ENCODE assay signal across 8 cellular contexts in genomic region chr13:27250833-27251165, GRCh38. TPM values are rescaled to one million over a fixed set of nuclear protein-coding genes. Genes with fewer than 3 reads are reported as not detected.
DNase-seq lines count a peak whose midpoint lies in the region; ATAC-seq and TF ChIP-seq lines count a peak whose summit lies in the region.

No MANE protein-coding gene starts in this region.

- intact Hi-C loops in body of pancreas (cut with DNase I), result no loop called here

- WGBS in body of pancreas, 2 donors, result 0% methylated on average over 9 of the region's 9 CpGs

- H3K4me3 ChIP-seq in body of pancreas (peak overlapping the region; percentile 50 to 66), mucosa of rectum (ENCODE audit: low read length in 2 of 2) (peak overlapping the region; percentile 97 to 99)

- H3K27ac ChIP-seq in body of pancreas (peak overlapping the region; percentile 84 to 95 (median 93)), mucosa of rectum (ENCODE audit: low read depth in 2 of 2, low read length in 2 of 2) (peak overlapping the region; percentile 96 to 99)

- peak overlapping the region; percentile 98 for H3K9ac ChIP-seq in mucosa of rectum (ENCODE audit: low read depth in 1 of 2, low read length in 2 of 2)

- no peaks in the 10 kb centered on the region for H3K9me3 ChIP-seq in body of pancreas
- H3K9me3 ChIP-seq in mucosa of rectum (ENCODE audit: control insufficient read depth in 2 of 2, low read length in 2 of 2), result no peaks in the 10 kb centered on the region

- ATAC-seq in GM18498 (IDR thresholded peaks at IDR 0.05; ENCODE audit: unreplicated experiment) (peak; percentile 13), HG03064 (IDR thresholded peaks at IDR 0.05; ENCODE audit: low read depth, unreplicated experiment) (peak; percentile 2), body of pancreas (peak; percentile 5)

- TF ChIP-seq CTCF in body of pancreas (IDR thresholded peaks at IDR 0.05), result no peak

- DNase-seq in body of pancreas (no peak), NCI-H69 (lab: John Stamatoyannopoulos, UW) (no peak), NCI-H2171 (lab: John Stamatoyannopoulos, UW) (no peak), NCI-H146 (lab: John Stamatoyannopoulos, UW) (no peak), COLO668 (lab: John Stamatoyannopoulos, UW; ENCODE audit: unreplicated experiment) (no peak)

- peaks cover 0 to under 1% of the 10 kb centered on the region in 2 donors for H3K36me3 ChIP-seq in body of pancreas (replicated peaks in 1 of 2; ENCODE audit: insufficient read depth in 1 of 2, low read depth in 2 of 2)
- peaks cover 18 to 19% of the 10 kb centered on the region in 2 donors for H3K36me3 ChIP-seq in mucosa of rectum (ENCODE audit: control insufficient read depth in 2 of 2, insufficient read depth in 2 of 2, low read length in 2 of 2)

- TF ChIP-seq POLR2A in body of pancreas (IDR thresholded peaks at IDR 0.05), result no peak

- H3K27me3 ChIP-seq in body of pancreas, result no peaks in the 10 kb centered on the region
- no peaks in the 10 kb centered on the region for H3K27me3 ChIP-seq in mucosa of rectum (ENCODE audit: control insufficient read depth in 2 of 2, insufficient read depth in 2 of 2, low read length in 2 of 2)

- peaks cover 35% of the 10 kb centered on the region for H3K4me1 ChIP-seq in body of pancreas
- H3K4me1 ChIP-seq in mucosa of rectum (ENCODE audit: control insufficient read depth in 2 of 2, insufficient read depth in 2 of 2, low read length in 2 of 2), result peaks cover 17 to 20% of the 10 kb centered on the region in 2 donors

RNA-seq across cellular contexts. Expression of gene RPL21, which starts 0.6 kb away (rescaled TPM):
- 100 to 1,000 TPM; 500 to 811 TPM for total RNA-seq in body of pancreas

RNA-seq across cellular contexts. Expression of gene RASL11A, which starts 19.8 kb away (rescaled TPM):
- 1 to 10 TPM; 1.3 to 6.5 TPM for total RNA-seq in body of pancreas
